In the genomic region with DNA sequence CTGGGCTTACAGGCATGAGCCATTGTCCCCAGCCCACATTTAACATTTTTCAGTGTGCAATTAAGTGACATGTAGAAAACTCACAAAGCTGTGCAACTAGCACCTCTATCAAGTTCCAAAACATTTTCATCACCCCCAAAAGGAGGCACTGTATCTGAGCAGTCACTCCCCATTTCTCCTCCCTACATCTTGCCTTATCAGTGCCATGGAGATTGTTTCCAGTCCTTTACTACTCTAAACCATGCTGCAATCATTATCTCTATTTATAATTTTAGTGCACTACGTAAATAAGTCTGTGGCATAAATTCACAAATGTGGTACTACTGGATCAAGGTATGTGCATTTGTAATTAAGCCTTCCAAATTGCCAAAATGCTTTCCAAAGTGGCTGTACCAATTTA, we compare ENCODE assay signal across 26 cellular contexts. TPM values are rescaled to one million over a fixed set of nuclear protein-coding genes. Genes with fewer than 3 reads are reported as not detected.
A peak's percentile ranks its signal among the peaks of the same experiment; 100 is the strongest.
DNase-seq lines count a peak whose midpoint lies in the region; ATAC-seq, FAIRE-seq and TF ChIP-seq lines count a peak whose summit lies in the region.
"Had no signal": no experiment of that assay in that cellular context is flagged by ENCODE, and none has a peak within 500 bp of the region (broad histone marks: within the 10 kb centered on the region; RNA-seq: fewer than 3 reads in every experiment).

No MANE protein-coding gene starts in this region.

- no peak for ATAC-seq in Right ventricle myocardium superior (ENCODE audit: poor library complexity)
- ATAC-seq in K562: no peak
- ATAC-seq: A549, GM12878 had no signal

- WGBS in K562 (ENCODE audit: insufficient coverage, low coverage, missing lambda C conversion rate): 63% methylated on average over 1 of the region's 1 CpG

- H3K9me3 ChIP-seq in left ventricle myocardium inferior (replicated peaks) (no peaks in the 10 kb centered on the region), K562 (replicated peaks; ENCODE audit: control insufficient read depth, insufficient read depth, low read depth, low read length) (no peaks in the 10 kb centered on the region)
- H3K9me3 ChIP-seq: A549; BE2C; BLaER1 treated with 17β-estradiol and CSF1 and Interleukin-3, amounts not matched to agents 10 nM and 100 nM had no signal

- H3K9ac ChIP-seq in K562 (ENCODE audit: insufficient read depth in 1 of 2, low read depth in 2 of 2, low read length in 2 of 2): no peak overlapping the region
- H3K9ac ChIP-seq: BLaER1 treated with 17β-estradiol and CSF1 and Interleukin-3, amounts not matched to agents 10 nM and 100 nM; GM23248 had no signal

- no peak for DNase-seq in activated T-cell treated with anti-CD3 and anti-CD28 coated beads, Interleukin-2, amount 50 U/mL, for 24 hours
- no peak for DNase-seq in activated T-cell treated with anti-CD3 and anti-CD28 coated beads, Interleukin-2, amount 50 U/mL, for 48 hours
- DNase-seq in left ventricle myocardium inferior (no peak), Right ventricle myocardium superior (no peak), K562 (ENCODE audit: extremely low read depth in 1 of 4, low spot score in 3 of 4) (no peak), NCI-H2227 (lab: John Stamatoyannopoulos, UW; ENCODE audit: unreplicated experiment) (no peak)
- DNase-seq: 8988T; ACHN; AML-193; BE2C; CD4-positive, alpha-beta T cell; CD8-positive, alpha-beta memory T cell; DMS 273 treated with DMSO at 0.1 percent for 48 hours; DMS79; EL; GDM1; GM23248; H7; HCEC 1CT had no signal

- TF ChIP-seq EP300 in K562 (IDR thresholded peaks at IDR 0.05; ENCODE audit: low read length): no peak

- in situ Hi-C loops in K562 (cut with MboI): no loop called here

- H4K20me1 ChIP-seq in K562 (replicated peaks; ENCODE audit: control insufficient read depth, insufficient read depth, low read length): 0 out of 2 replicates have a peak, but pooled peaks cover 6% of the 10 kb centered on the region

- H3K9me1 ChIP-seq in K562 (ENCODE audit: control insufficient read depth, insufficient read depth, low read length): no peaks in the 10 kb centered on the region

- peak overlapping the region; percentile 47 for H3K27ac Mint-ChIP-seq in activated T-cell treated with anti-CD3 and anti-CD28 coated beads, Interleukin-2, amount 50 U/mL, for 24 hours
- H3K27ac Mint-ChIP-seq: CD4-positive, alpha-beta T cell had no signal

- no peaks in the 10 kb centered on the region for H3K27me3 Mint-ChIP-seq in activated T-cell treated with anti-CD3 and anti-CD28 coated beads, Interleukin-2, amount 50 U/mL, for 24 hours
- H3K27me3 Mint-ChIP-seq: CD4-positive, alpha-beta T cell; CD8-positive, alpha-beta memory T cell had no signal

- POLR2A ChIA-PET in K562 (lab: Yijun Ruan, JAX): interaction anchor here (0.6 kb wide), 1 partner anchor 53 kb away, joined by 3 read pairs; no protein-coding TSS in a partner anchor

- TF ChIP-seq POLR2A in K562 (conservative IDR thresholded peaks at IDR 0.05): no peak

- peaks cover 32% of the 10 kb centered on the region for H3K79me2 ChIP-seq in K562 (ENCODE audit: control insufficient read depth, insufficient read depth, low read length)

- intact Hi-C loops in left ventricle myocardium inferior (cut with micrococcal nuclease) (no loop called here), Right ventricle myocardium superior (cut with DNase I) (no loop called here), K562 (cut with micrococcal nuclease) (no loop called here)

- no peak overlapping the region for H3K4me3 ChIP-seq in left ventricle myocardium inferior
- H3K4me3 ChIP-seq in K562: no peak overlapping the region
- H3K4me3 ChIP-seq: A549; BLaER1 treated with 17β-estradiol and CSF1 and Interleukin-3, amounts not matched to agents 10 nM and 100 nM; GM12878; GM23248 had no signal

- no peaks in the 10 kb centered on the region for H3K9me3 Mint-ChIP-seq in activated T-cell treated with anti-CD3 and anti-CD28 coated beads, Interleukin-2, amount 50 U/mL, for 24 hours
- H3K9me3 Mint-ChIP-seq: CD14-positive monocyte; CD4-positive, alpha-beta T cell; CD8-positive, alpha-beta memory T cell had no signal

- CTCF ChIA-PET in K562 (lab: Yijun Ruan, JAX; ENCODE audit: low intra/inter-chr PET ratio): no interaction called here

- no TSS peak for BruUV-seq in K562 (replicated peaks; lab: Mats Ljungman, UMichigan)

- FAIRE-seq in K562 (lab: Jason Lieb, UNC): peak; percentile 26
- FAIRE-seq: A549, D721Med, GM12878, GM19239, H1 had no signal

- peaks cover 42% of the 10 kb centered on the region for H3K36me3 ChIP-seq in left ventricle myocardium inferior
- H3K36me3 ChIP-seq in K562 (ENCODE audit: control insufficient read depth, insufficient read depth, low read length): peaks cover 63% of the 10 kb centered on the region

- H3K27ac ChIP-seq in left ventricle myocardium inferior (replicated peaks): peak overlapping the region; percentile 89
- H3K27ac ChIP-seq in K562 (ENCODE audit: extremely low read depth, low read depth, low read length): no peak overlapping the region
- H3K27ac ChIP-seq: A549; BLaER1 treated with 17β-estradiol and CSF1 and Interleukin-3, amounts not matched to agents 10 nM and 100 nM; GM23248 had no signal

- H3K4me3 Mint-ChIP-seq in activated T-cell treated with anti-CD3 and anti-CD28 coated beads, Interleukin-2, amount 50 U/mL, for 24 hours: no peak overlapping the region
- H3K4me3 Mint-ChIP-seq: CD14-positive monocyte; CD4-positive, alpha-beta T cell; CD8-positive, alpha-beta memory T cell had no signal

- TF ChIP-seq CTCF in left ventricle myocardium inferior (IDR thresholded peaks at IDR 0.05; ENCODE audit: borderline replicate concordance) (no peak), K562 (IDR thresholded peaks at IDR 0.05 in 2 of 3, conservative IDR thresholded peaks at IDR 0.05 in 1 of 3; ENCODE audit: insufficient read depth in 2 of 3, low read depth in 1 of 3, low read length in 3 of 3) (no peak)

- H3K36me3 Mint-ChIP-seq in activated T-cell treated with anti-CD3 and anti-CD28 coated beads, Interleukin-2, amount 50 U/mL, for 24 hours (ENCODE audit: low read depth): peaks cover 71% of the 10 kb centered on the region

- no peak overlapping the region for H2AFZ ChIP-seq in K562 (ENCODE audit: low read depth, low read length)
- H2AFZ ChIP-seq: GM23248 had no signal

- no peak for TF ChIP-seq RAD21 in K562 (CRISPR knock-in tag; conservative IDR thresholded peaks at IDR 0.05 in 1 of 2, IDR thresholded peaks at IDR 0.05 in 1 of 2)

- H3K4me2 ChIP-seq in K562 (ENCODE audit: insufficient read depth, low read length): no peak overlapping the region
- H3K4me2 ChIP-seq: A549; BLaER1 treated with 17β-estradiol and CSF1 and Interleukin-3, amounts not matched to agents 10 nM and 100 nM had no signal

- H3K4me1 ChIP-seq in left ventricle myocardium inferior (peaks cover 82% of the 10 kb centered on the region), K562 (replicated peaks in 1 of 2; ENCODE audit: control insufficient read depth in 2 of 2, insufficient read depth in 2 of 2, low read length in 2 of 2) (0 out of 5 replicates have a peak, but pooled peaks cover 0 to 6% of the 10 kb centered on the region in 2 experiments)
- H3K4me1 ChIP-seq: BE2C had no signal

- H3K4me1 Mint-ChIP-seq in activated T-cell treated with anti-CD3 and anti-CD28 coated beads, Interleukin-2, amount 50 U/mL, for 24 hours (ENCODE audit: low read depth): peaks cover 22% of the 10 kb centered on the region

- H3K27me3 ChIP-seq in left ventricle myocardium inferior (ENCODE audit: low read depth): no peaks in the 10 kb centered on the region
- H3K27me3 ChIP-seq in K562 (ENCODE audit: control insufficient read depth in 2 of 2, insufficient read depth in 2 of 2, low read length in 2 of 2): no peaks in the 10 kb centered on the region
- H3K27me3 ChIP-seq: BE2C; BLaER1 treated with 17β-estradiol and CSF1 and Interleukin-3, amounts not matched to agents 10 nM and 100 nM had no signal

TF ChIP-seq in K562, 482 proteins besides CTCF, POLR2A, EP300 and RAD21:
- peak; percentile 95 for TF ChIP-seq ZNF239 (CRISPR knock-in tag; IDR thresholded peaks at IDR 0.05)
- TF ChIP-seq ARID3A (IDR thresholded peaks at IDR 0.05; ENCODE audit: borderline replicate concordance, low read depth, low read length): no peak
- no peak for TF ChIP-seq POLR3G (IDR thresholded peaks at IDR 0.05; ENCODE audit: extremely low read depth, insufficient read length, insufficient replicate concordance)
TF ChIP-seq in K562: peak in this region for 1.

RNA-seq across cellular contexts. Expression of gene MRPS23, which starts 7.6 kb away (rescaled TPM):
- total RNA-seq in left ventricle myocardium inferior: 89.4 TPM
- 89.8 TPM for total RNA-seq in Right ventricle myocardium superior
- 21.2 and 27.1 TPM in 2 replicates for total RNA-seq in K562 (2011; cell fraction: chromatin; rRNA removed; ENCODE audit: low replicate concordance)
- total RNA-seq in K562 (2011; cell fraction: nucleolus; rRNA removed): 25.8 and 32.0 TPM in 2 replicates
- total RNA-seq in K562 (2011; cell fraction: nucleoplasm; rRNA removed): 25.9 and 39.0 TPM in 2 replicates
- total RNA-seq in K562 (2014; rRNA removed): 59.1 and 83.0 TPM in 2 replicates
- total RNA-seq in K562 (2014; rRNA removed; fragmentation: Illumina TruSeq; extraction: Trizol): 109 and 125 TPM in 2 replicates
- 98.8 and 100.0 TPM in 2 replicates for total RNA-seq in K562 (2015; rRNA removed; fragmentation: Illumina TruSeq; extraction: Trizol)
- 91.4 and 96.4 TPM in 2 replicates for total RNA-seq in K562 (2021)
- polyA plus RNA-seq in K562 (2011; rRNA removed): 63.6 and 79.0 TPM in 2 replicates
- polyA plus RNA-seq in K562 (2011; cell fraction: cytosol; rRNA removed): 45.9 and 48.1 TPM in 2 replicates
- 25.2 and 27.4 TPM in 2 replicates for polyA plus RNA-seq in K562 (2011; cell fraction: nucleus; rRNA removed)
- polyA plus RNA-seq in K562 (2012): 77.9 and 112 TPM in 2 replicates
- polyA plus RNA-seq in K562 (2014; fragmentation: Illumina TruSeq; extraction: Trizol): 92.9 and 114 TPM in 2 replicates
- 100 to 1,000 TPM; 233 to 298 TPM for polyA plus RNA-seq in K562 (2014; fragmentation: Nextera tagmentation; extraction: Ambion mirVana)
- polyA plus RNA-seq in K562 (2014; rRNA removed): 105 and 127 TPM in 2 replicates
- polyA minus RNA-seq in K562 (2011; rRNA and poly(A)+ RNA removed): 31.4 and 34.5 TPM in 2 replicates
- 10.7 and 18.7 TPM in 2 replicates for polyA minus RNA-seq in K562 (2011; cell fraction: cytosol; rRNA and poly(A)+ RNA removed)
- polyA minus RNA-seq in K562 (2011; cell fraction: nucleus; rRNA and poly(A)+ RNA removed): 17.2 and 32.8 TPM in 2 replicates
